ENCODE assay signal across 1 cellular context in the genomic region with DNA sequence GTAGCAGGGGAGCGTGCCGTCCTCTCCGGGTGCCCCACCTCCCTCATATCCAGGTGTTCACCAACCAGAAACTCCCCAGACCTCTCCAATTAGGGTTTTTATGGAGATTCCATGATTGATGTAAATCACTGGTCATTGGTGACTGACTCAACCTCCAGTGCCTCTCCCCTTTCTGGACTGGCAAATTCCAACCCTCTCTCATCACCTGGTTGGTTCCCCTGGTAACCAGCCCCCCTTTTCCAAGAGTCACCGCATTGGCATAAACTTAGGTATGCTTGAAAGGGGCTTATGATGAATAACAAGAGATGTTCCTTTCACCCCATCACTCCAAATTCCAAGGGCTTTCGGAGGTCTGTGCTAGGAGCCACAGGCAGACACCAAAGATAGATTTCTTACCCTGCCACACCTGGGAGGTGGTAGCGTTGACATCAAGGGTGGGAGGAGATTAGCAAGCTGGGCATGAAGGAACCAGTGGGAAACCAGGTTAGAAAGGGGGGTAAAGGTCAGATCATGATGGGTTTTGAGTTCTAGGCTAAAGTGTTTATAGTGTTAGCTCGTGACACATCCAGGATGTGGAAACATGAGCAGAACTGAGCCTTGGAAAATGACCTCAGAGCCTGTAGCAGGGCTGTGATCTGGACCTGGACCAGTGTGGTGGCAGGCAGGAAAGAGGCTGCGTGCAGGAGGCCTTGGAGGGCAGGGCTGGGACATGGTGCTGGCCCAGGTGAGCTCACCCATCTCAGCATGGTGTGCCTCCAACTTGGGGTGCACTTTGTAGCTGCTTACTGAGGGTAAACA.
TF ChIP-seq lines count a peak whose summit lies in the region.

No MANE protein-coding gene starts in this region.

TF ChIP-seq in SK-N-SH treated with all-trans-retinoic acid at 6 μM for 48 hours, 23 proteins besides CTCF, POLR2A, EP300 and RAD21 (continued from another document):
- TF ChIP-seq, protein P1, sequence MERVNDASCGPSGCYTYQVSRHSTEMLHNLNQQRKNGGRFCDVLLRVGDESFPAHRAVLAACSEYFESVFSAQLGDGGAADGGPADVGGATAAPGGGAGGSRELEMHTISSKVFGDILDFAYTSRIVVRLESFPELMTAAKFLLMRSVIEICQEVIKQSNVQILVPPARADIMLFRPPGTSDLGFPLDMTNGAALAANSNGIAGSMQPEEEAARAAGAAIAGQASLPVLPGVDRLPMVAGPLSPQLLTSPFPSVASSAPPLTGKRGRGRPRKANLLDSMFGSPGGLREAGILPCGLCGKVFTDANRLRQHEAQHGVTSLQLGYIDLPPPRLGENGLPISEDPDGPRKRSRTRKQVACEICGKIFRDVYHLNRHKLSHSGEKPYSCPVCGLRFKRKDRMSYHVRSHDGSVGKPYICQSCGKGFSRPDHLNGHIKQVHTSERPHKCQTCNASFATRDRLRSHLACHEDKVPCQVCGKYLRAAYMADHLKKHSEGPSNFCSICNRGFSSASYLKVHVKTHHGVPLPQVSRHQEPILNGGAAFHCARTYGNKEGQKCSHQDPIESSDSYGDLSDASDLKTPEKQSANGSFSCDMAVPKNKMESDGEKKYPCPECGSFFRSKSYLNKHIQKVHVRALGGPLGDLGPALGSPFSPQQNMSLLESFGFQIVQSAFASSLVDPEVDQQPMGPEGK (CRISPR knock-in tag; IDR thresholded peaks at IDR 0.05; ENCODE audit: borderline replicate concordance), result no peak
- TF ChIP-seq RARB (CRISPR knock-in tag; IDR thresholded peaks at IDR 0.05) (no peak), ZFP3 (CRISPR knock-in tag; IDR thresholded peaks at IDR 0.05) (no peak), ESRRG (CRISPR knock-in tag; IDR thresholded peaks at IDR 0.05) (no peak), BACH2 (CRISPR knock-in tag; IDR thresholded peaks at IDR 0.05; ENCODE audit: borderline replicate concordance) (no peak), CSDC2 (CRISPR knock-in tag; IDR thresholded peaks at IDR 0.05) (no peak), ZNF8 (CRISPR knock-in tag; IDR thresholded peaks at IDR 0.05) (no peak), ISL1 (CRISPR knock-in tag; IDR thresholded peaks at IDR 0.05) (no peak), ZC3H10 (CRISPR knock-in tag; IDR thresholded peaks at IDR 0.05) (no peak)
- TF ChIP-seq, protein P2, sequence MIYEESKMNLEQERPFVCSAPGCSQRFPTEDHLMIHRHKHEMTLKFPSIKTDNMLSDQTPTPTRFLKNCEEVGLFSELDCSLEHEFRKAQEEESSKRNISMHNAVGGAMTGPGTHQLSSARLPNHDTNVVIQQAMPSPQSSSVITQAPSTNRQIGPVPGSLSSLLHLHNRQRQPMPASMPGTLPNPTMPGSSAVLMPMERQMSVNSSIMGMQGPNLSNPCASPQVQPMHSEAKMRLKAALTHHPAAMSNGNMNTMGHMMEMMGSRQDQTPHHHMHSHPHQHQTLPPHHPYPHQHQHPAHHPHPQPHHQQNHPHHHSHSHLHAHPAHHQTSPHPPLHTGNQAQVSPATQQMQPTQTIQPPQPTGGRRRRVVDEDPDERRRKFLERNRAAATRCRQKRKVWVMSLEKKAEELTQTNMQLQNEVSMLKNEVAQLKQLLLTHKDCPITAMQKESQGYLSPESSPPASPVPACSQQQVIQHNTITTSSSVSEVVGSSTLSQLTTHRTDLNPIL (CRISPR knock-in tag; IDR thresholded peaks at IDR 0.05; ENCODE audit: low read depth), result no peak
- TF ChIP-seq, protein P3, sequence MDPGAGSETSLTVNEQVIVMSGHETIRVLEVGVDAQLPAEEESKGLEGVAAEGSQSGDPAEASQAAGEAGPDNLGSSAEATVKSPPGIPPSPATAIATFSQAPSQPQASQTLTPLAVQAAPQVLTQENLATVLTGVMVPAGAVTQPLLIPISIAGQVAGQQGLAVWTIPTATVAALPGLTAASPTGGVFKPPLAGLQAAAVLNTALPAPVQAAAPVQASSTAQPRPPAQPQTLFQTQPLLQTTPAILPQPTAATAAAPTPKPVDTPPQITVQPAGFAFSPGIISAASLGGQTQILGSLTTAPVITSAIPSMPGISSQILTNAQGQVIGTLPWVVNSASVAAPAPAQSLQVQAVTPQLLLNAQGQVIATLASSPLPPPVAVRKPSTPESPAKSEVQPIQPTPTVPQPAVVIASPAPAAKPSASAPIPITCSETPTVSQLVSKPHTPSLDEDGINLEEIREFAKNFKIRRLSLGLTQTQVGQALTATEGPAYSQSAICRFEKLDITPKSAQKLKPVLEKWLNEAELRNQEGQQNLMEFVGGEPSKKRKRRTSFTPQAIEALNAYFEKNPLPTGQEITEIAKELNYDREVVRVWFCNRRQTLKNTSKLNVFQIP (CRISPR knock-in tag; IDR thresholded peaks at IDR 0.05; ENCODE audit: borderline replicate concordance, low read depth), result no peak
- TF ChIP-seq, protein P4, sequence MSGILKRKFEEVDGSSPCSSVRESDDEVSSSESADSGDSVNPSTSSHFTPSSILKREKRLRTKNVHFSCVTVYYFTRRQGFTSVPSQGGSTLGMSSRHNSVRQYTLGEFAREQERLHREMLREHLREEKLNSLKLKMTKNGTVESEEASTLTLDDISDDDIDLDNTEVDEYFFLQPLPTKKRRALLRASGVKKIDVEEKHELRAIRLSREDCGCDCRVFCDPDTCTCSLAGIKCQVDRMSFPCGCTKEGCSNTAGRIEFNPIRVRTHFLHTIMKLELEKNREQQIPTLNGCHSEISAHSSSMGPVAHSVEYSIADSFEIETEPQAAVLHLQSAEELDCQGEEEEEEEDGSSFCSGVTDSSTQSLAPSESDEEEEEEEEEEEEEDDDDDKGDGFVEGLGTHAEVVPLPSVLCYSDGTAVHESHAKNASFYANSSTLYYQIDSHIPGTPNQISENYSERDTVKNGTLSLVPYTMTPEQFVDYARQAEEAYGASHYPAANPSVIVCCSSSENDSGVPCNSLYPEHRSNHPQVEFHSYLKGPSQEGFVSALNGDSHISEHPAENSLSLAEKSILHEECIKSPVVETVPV (CRISPR knock-in tag; IDR thresholded peaks at IDR 0.05), result no peak
